8 cellular contexts compared by ENCODE assay signal in the genomic region with DNA sequence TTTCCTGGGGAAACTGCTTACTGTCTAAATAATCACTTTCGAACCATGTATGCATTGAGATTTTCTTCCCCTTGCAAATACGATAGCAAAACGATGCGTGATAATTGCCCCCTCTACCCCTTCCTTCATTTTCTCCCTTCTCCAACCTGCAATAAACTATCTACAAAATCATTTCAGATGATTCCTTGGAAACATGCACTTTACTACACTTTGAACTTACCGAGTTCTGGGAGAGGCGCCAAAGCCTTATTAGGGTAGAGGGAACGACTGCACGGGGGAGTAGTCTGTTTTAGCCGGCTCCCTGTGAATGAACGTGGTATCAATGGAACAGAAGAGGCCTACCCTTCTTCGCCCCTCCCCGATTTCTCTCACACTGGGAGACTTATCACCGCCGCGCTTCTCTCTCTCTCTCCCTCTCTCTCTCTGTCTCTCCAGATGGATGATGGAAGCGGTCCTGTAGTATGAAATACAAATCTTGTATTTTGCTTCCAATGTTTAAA. TPM values are rescaled to one million over a fixed set of nuclear protein-coding genes. Genes with fewer than 3 reads are reported as not detected.
DNase-seq lines count a peak whose midpoint lies in the region; ATAC-seq, FAIRE-seq and TF ChIP-seq lines count a peak whose summit lies in the region.

Gene FGFBP3 (minus strand): TSS at position 309 of the 500 bp plus-strand sequence. CDS start 517 bp downstream, outside the sequence.

- H3K4me3 ChIP-seq in MG63 (peak within 1 kb of the TSS; percentile 68), SK-N-SH (ENCODE audit: low read depth in 2 of 2, low read length in 1 of 2) (peak within 1 kb of the TSS; percentile 74 to 80)

- H3K9me2 ChIP-seq in SK-N-SH = no peaks in the 10 kb centered on the region

- H3K36me3 ChIP-seq in MG63 (no peaks in the 10 kb centered on the region), SK-N-SH (replicated peaks in 1 of 2; ENCODE audit: control insufficient read depth in 1 of 2, insufficient read depth in 2 of 2, low read length in 1 of 2) (peaks cover 0 to 3% of the 10 kb centered on the region in 2 experiments)

- TF ChIP-seq CTCF in SK-N-SH (IDR thresholded peaks at IDR 0.05) = no peak

- H3K79me2 ChIP-seq in SK-N-SH (ENCODE audit: insufficient read depth) = no peaks in the 10 kb centered on the region; the same call in 1 of the 2 replicates

- H3F3A ChIP-seq in SK-N-SH (replicated peaks; ENCODE audit: insufficient read depth) = peaks cover 12% of the 10 kb centered on the region

- H3K9ac ChIP-seq in SK-N-SH = peak within 1 kb of the TSS; percentile 62; the same call in 1 of the 2 replicates

- TF ChIP-seq RAD21 in SK-N-SH (IDR thresholded peaks at IDR 0.05; ENCODE audit: low read length) = no peak

- no peak for ATAC-seq in HG02759 (IDR thresholded peaks at IDR 0.05; ENCODE audit: unreplicated experiment)
- no peak for ATAC-seq in GM18517 (IDR thresholded peaks at IDR 0.05; ENCODE audit: unreplicated experiment)

- H2AFZ ChIP-seq in SK-N-SH (ENCODE audit: low read depth) = peak within 1 kb of the TSS; percentile 86

- no peaks in the 10 kb centered on the region for H4K20me1 ChIP-seq in SK-N-SH (ENCODE audit: insufficient read depth)

- H3K9me3 ChIP-seq in MG63 = no peaks in the 10 kb centered on the region
- H3K9me3 ChIP-seq in SK-N-SH = no peaks in the 10 kb centered on the region; the same call in 1 of the 2 replicates

- peaks cover 2 to 3% of the 10 kb centered on the region in 2 experiments; a peak in 1 of 4 replicates for H3K4me1 ChIP-seq in SK-N-SH (ENCODE audit: control insufficient read depth in 1 of 2, insufficient read depth in 2 of 2, low read depth in 1 of 2, low read length in 1 of 2)

- DNase-seq in MG63 = peak; percentile 51
- DNase-seq in SK-N-SH = peak; percentile 72
- peak in 18 of 61 donors; percentile 4 to 44 (median 14) for DNase-seq in caudate nucleus (lab: John Stamatoyannopoulos, UW)
- DNase-seq in stimulated activated CD4-positive, alpha-beta T cell treated with anti-CD3 and anti-CD28 coated beads, Interleukin-4, amount 100 ng/mL, for 24 hours = peak; percentile 52

- 2% methylated on average over 16 of the region's 16 CpGs for WGBS in SK-N-SH (ENCODE audit: low lambda C conversion rate)

- POLR2A ChIA-PET in SK-N-SH (lab: Yijun Ruan, JAX) = interaction anchor here (2.0 kb wide), 1 partner anchor 14 kb away, joined by 11 read pairs; the partner anchor contains the start of gene BTAF1

- H3K27ac ChIP-seq in SK-N-SH (ENCODE audit: low read depth in 2 of 2, low read length in 1 of 2) (peak within 1 kb of the TSS in 1 of 2 experiments; percentile 70; a peak in 2 of 4 replicates), caudate nucleus (ENCODE audit: low read depth, low read length) (peak within 1 kb of the TSS; percentile 44), layer of hippocampus (ENCODE audit: low read depth, low read length) (peak within 1 kb of the TSS; percentile 65)

- H3K4me2 ChIP-seq in SK-N-SH = peak within 1 kb of the TSS; percentile 92

- no peaks in the 10 kb centered on the region for H3K27me3 ChIP-seq in MG63
- H3K27me3 ChIP-seq in SK-N-SH (ENCODE audit: insufficient read depth) = no peaks in the 10 kb centered on the region
- no peaks in the 10 kb centered on the region for H3K27me3 ChIP-seq in layer of hippocampus (ENCODE audit: control insufficient read depth, insufficient read depth, low read length)

- CTCF ChIA-PET in SK-N-SH (lab: Yijun Ruan, JAX) = interaction anchor here (0.8 to 3.1 kb wide), 12 partner anchors 10 to 611 kb away, joined by 3 to 24 read pairs (median 3); partner anchors contain the start of genes BTAF1 and TNKS2

- FAIRE-seq in G401.6 (lab: Jason Lieb, UNC) = peak; percentile 95

- TF ChIP-seq EP300 in SK-N-SH (IDR thresholded peaks at IDR 0.05; ENCODE audit: borderline replicate concordance in 1 of 2, low read depth in 1 of 2, low read length in 1 of 2) = no peak

TF ChIP-seq in SK-N-SH, 30 proteins besides CTCF, POLR2A, EP300 and RAD21:
- TF ChIP-seq, protein P1, sequence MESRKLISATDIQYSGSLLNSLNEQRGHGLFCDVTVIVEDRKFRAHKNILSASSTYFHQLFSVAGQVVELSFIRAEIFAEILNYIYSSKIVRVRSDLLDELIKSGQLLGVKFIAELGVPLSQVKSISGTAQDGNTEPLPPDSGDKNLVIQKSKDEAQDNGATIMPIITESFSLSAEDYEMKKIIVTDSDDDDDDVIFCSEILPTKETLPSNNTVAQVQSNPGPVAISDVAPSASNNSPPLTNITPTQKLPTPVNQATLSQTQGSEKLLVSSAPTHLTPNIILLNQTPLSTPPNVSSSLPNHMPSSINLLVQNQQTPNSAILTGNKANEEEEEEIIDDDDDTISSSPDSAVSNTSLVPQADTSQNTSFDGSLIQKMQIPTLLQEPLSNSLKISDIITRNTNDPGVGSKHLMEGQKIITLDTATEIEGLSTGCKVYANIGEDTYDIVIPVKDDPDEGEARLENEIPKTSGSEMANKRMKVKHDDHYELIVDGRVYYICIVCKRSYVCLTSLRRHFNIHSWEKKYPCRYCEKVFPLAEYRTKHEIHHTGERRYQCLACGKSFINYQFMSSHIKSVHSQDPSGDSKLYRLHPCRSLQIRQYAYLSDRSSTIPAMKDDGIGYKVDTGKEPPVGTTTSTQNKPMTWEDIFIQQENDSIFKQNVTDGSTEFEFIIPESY (IDR thresholded peaks at IDR 0.05; ENCODE audit: borderline replicate concordance, low read depth) = no peak
- TF ChIP-seq RCOR1 (IDR thresholded peaks at IDR 0.05; ENCODE audit: low read length) (0 out of 2 replicates have a peak, but pooled peaks have one; percentile 1), POLR2AphosphoS5 (IDR thresholded peaks at IDR 0.05; ENCODE audit: low read depth, low read length) (no peak), SMC3 (IDR thresholded peaks at IDR 0.05; ENCODE audit: low read depth, low read length) (peak; percentile 8; the same call in 1 of the 2 replicates), CHD2 (IDR thresholded peaks at IDR 0.05; ENCODE audit: low read length, partially characterized antibody) (peak; percentile 28)

RNA-seq across cellular contexts. Expression of gene FGFBP3, which starts in this region (rescaled TPM):
- total RNA-seq in MG63 (2014; rRNA removed; shearing (Covaris generic); ENCODE audit: low replicate concordance) = not detected in 2 replicates
- polyA plus RNA-seq in SK-N-SH (2012; rRNA removed) = 0.81 and 1.3 TPM in 2 replicates
- 1.4 TPM in 2 replicates for polyA plus RNA-seq in SK-N-SH (2012; cell fraction: cytosol; rRNA removed)
- 1.5 and 2.2 TPM in 2 replicates for polyA plus RNA-seq in SK-N-SH (2012; cell fraction: nucleus; rRNA removed)

Comparison
In these comparisons a context has a peak if more than half of its experiments do, and no peak if none do; other contexts are left out.
1. Peak in DNase-seq and H3K4me3 ChIP-seq in MG63; RNA of the gene not detected or under 1 TPM.